3 cellular contexts compared by ENCODE assay signal in genomic region chr2:182210669-182211068, GRCh38.
TF ChIP-seq lines count a peak whose summit lies in the region.

No MANE protein-coding gene starts in this region.

TF ChIP-seq in HepG2, 621 proteins besides CTCF, POLR2A, EP300 and RAD21:
- TF ChIP-seq MAFK (conservative IDR thresholded peaks at IDR 0.05 in 1 of 2, IDR thresholded peaks at IDR 0.05 in 1 of 2; ENCODE audit: low read length in 2 of 2) (peak; percentile 93 to 94), MAFF (IDR thresholded peaks at IDR 0.05; ENCODE audit: low read depth, low read length) (peak; percentile 91), PAWR (CRISPR knock-in tag; IDR thresholded peaks at IDR 0.05; ENCODE audit: borderline replicate concordance) (no peak)

TF ChIP-seq in K562, 482 proteins besides CTCF, POLR2A, EP300 and RAD21:
- TF ChIP-seq ZNF316 (IDR thresholded peaks at IDR 0.05) = peak; percentile 80
- no peak for TF ChIP-seq ZC3H11A (IDR thresholded peaks at IDR 0.05; ENCODE audit: low read depth, low read length)
- peak; percentile 58 for TF ChIP-seq C11orf30 (IDR thresholded peaks at IDR 0.05; ENCODE audit: low read depth)
- peak; percentile 76; the same call in 1 of the 2 replicates for TF ChIP-seq MAFK (IDR thresholded peaks at IDR 0.05; ENCODE audit: low read length)
- TF ChIP-seq ZBTB43 (CRISPR knock-in tag; IDR thresholded peaks at IDR 0.05) = no peak
- peak; percentile 54 for TF ChIP-seq MAFG (tag; conservative IDR thresholded peaks at IDR 0.05)
- no peak for TF ChIP-seq GTF2F1 (IDR thresholded peaks at IDR 0.05; ENCODE audit: low read depth, low read length)
- peak; percentile 81 for TF ChIP-seq MAFF (IDR thresholded peaks at IDR 0.05; ENCODE audit: low read length)

TF ChIP-seq in H1, 55 proteins besides CTCF, POLR2A, EP300 and RAD21:
- TF ChIP-seq SP1 (IDR thresholded peaks at IDR 0.05; ENCODE audit: low read depth, low read length) (no peak), MAFK (IDR thresholded peaks at IDR 0.05; ENCODE audit: low read depth, low read length) (peak; percentile 34; the same call in 1 of the 2 replicates), CREB1 (IDR thresholded peaks at IDR 0.05) (no peak), CHD1 (IDR thresholded peaks at IDR 0.05; ENCODE audit: low read depth, low read length) (no peak), JUND (IDR thresholded peaks at IDR 0.05; ENCODE audit: low read length) (no peak), CHD7 (IDR thresholded peaks at IDR 0.05; ENCODE audit: insufficient replicate concordance, low read length) (no peak)
